Comparison of ENCODE assay signal across 17 cellular contexts in the genomic region with DNA sequence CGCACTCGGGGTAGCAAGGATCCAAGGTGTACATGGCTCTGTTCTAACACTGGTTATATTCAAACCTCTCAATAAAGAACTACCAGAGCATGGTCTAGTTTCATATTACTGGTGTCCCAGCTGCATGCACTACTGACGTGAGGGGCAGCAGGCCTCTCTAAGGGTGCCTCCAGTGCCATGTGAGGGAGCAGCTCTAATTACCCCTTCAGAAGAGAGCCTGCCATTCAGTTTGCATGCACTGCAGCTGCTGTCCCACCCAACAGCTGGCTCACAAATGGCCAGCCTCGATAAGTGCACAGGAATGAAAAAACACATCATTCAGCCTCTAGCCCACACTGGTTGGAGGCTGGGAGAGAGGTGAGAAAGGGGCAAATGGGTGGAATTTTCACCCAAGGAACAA.
"Had no signal": no experiment of that assay in that cellular context is flagged by ENCODE, and none has a peak within 500 bp of the region (broad histone marks: within the 10 kb centered on the region; RNA-seq: fewer than 3 reads in every experiment).

No MANE protein-coding gene starts in this region.

- H3K27ac Mint-ChIP-seq: activated CD4-positive, alpha-beta T cell treated with anti-CD3 and anti-CD28 coated beads, Interleukin-2, amount 10 ng/mL, durations not matched to agents 24 days and 14 days; activated CD8-positive, alpha-beta T cell treated with anti-CD3 and anti-CD28 coated beads for 36 hours; activated naive CD8-positive, alpha-beta T cell treated with anti-CD3 and anti-CD28 coated beads, Interleukin-2, amount 10 ng/mL, durations not matched to agents 7 days and 5 days; activated T-helper 17 cell treated with anti-CD3 and anti-CD28 coated beads, Interleukin-2, amount 50 U/mL, for 72 hours; effector memory CD8-positive, alpha-beta T cell; neural progenitor cell had no signal

- H3K4me1 Mint-ChIP-seq: neural progenitor cell had no signal

- H3K27me3 ChIP-seq: neural progenitor cell, tibial artery had no signal

- H2AFZ ChIP-seq: neural progenitor cell had no signal

- H3K9ac ChIP-seq: neural progenitor cell had no signal

- DNase-seq: activated naive CD4-positive, alpha-beta T cell treated with Interleukin-2 at 50 U/mL for 16 hours; activated naive CD8-positive, alpha-beta T cell treated with anti-CD3 and anti-CD28 coated beads, Interleukin-2, amount 10 ng/mL, durations not matched to agents 7 days and 5 days; activated T-cell treated with anti-CD3 and anti-CD28 coated beads, Interleukin-2, amount 50 U/mL, for 1 hour; dermis blood vessel endothelial cell; effector memory CD8-positive, alpha-beta T cell; foreskin melanocyte; kidney; left ventricle myocardium inferior; right cardiac atrium; T1000; tibial artery had no signal

- H3K36me3 ChIP-seq: neural progenitor cell, prostate gland, tibial artery had no signal

- H3K4me2 ChIP-seq: neural progenitor cell had no signal

- H3K4me1 ChIP-seq: prostate gland had no signal

- H3K9me3 ChIP-seq: prostate gland, tibial artery had no signal

- H3K4me3 ChIP-seq: left ventricle myocardium inferior, neural progenitor cell, prostate gland, tibial artery had no signal

- H3K4me3 Mint-ChIP-seq: activated CD4-positive, alpha-beta T cell treated with anti-CD3 and anti-CD28 coated beads, Interleukin-2, amount 10 ng/mL, durations not matched to agents 24 days and 14 days; activated CD8-positive, alpha-beta T cell treated with anti-CD3 and anti-CD28 coated beads for 36 hours; activated naive CD8-positive, alpha-beta T cell treated with anti-CD3 and anti-CD28 coated beads, Interleukin-2, amount 10 ng/mL, durations not matched to agents 7 days and 5 days; activated T-helper 17 cell treated with anti-CD3 and anti-CD28 coated beads, Interleukin-2, amount 50 U/mL, for 72 hours; effector memory CD8-positive, alpha-beta T cell; naive B cell; neural progenitor cell had no signal

- H3K27me3 Mint-ChIP-seq: activated CD8-positive, alpha-beta T cell treated with anti-CD3 and anti-CD28 coated beads for 36 hours; activated naive CD8-positive, alpha-beta T cell treated with anti-CD3 and anti-CD28 coated beads, Interleukin-2, amount 10 ng/mL, durations not matched to agents 7 days and 5 days; activated T-helper 17 cell treated with anti-CD3 and anti-CD28 coated beads, Interleukin-2, amount 50 U/mL, for 72 hours; naive B cell had no signal

- H3K27ac ChIP-seq: left ventricle myocardium inferior, neural progenitor cell, prostate gland, tibial artery had no signal

- H3K9me3 Mint-ChIP-seq: activated CD4-positive, alpha-beta T cell treated with anti-CD3 and anti-CD28 coated beads, Interleukin-2, amount 10 ng/mL, durations not matched to agents 24 days and 14 days; activated CD8-positive, alpha-beta T cell treated with anti-CD3 and anti-CD28 coated beads for 36 hours; effector memory CD8-positive, alpha-beta T cell had no signal
